13 cellular contexts compared by ENCODE assay signal in the genomic region with DNA sequence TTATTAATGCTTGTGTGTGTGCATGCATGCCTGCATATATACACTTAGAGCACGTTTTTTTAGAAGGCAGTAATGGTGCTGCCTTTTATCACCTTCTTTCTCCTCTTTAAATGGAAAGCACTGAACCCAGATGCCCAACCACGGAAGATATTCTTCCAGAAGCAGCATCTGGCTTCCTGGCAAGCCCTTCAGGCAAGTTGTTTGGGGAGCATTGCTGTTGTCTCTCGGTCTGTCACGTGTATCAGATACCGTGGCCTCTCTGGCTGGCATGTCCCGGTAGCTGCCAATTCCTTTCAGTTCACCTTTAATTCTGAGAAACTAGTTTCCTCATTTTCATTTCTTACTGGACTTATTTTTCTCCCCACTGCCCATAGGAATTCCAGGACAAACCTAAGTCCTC.
DNase-seq lines count a peak whose midpoint lies in the region; ATAC-seq, FAIRE-seq and TF ChIP-seq lines count a peak whose summit lies in the region.
"Had no signal": no experiment of that assay in that cellular context is flagged by ENCODE, and none has a peak within 500 bp of the region (broad histone marks: within the 10 kb centered on the region; RNA-seq: fewer than 3 reads in every experiment).

No MANE protein-coding gene starts in this region.

- H3K27me3 ChIP-seq in hepatocyte (no peaks in the 10 kb centered on the region), thoracic aorta (replicated peaks; ENCODE audit: insufficient read depth) (no peaks in the 10 kb centered on the region)

- no peak for TF ChIP-seq CTCF in WI38 (IDR thresholded peaks at IDR 0.05; ENCODE audit: low read depth, low read length)
- no peak for TF ChIP-seq CTCF in hepatocyte (IDR thresholded peaks at IDR 0.05; ENCODE audit: poor library complexity)
- TF ChIP-seq CTCF in thoracic aorta (IDR thresholded peaks at IDR 0.05), result no peak

- H3K9me2 ChIP-seq in hepatocyte (replicated peaks; ENCODE audit: insufficient read depth), result no peaks in the 10 kb centered on the region

- H3K4me1 ChIP-seq in hepatocyte (ENCODE audit: insufficient read depth), result no peaks in the 10 kb centered on the region
- peaks cover 9 to 38% of the 10 kb centered on the region in 2 donors for H3K4me1 ChIP-seq in thoracic aorta (ENCODE audit: control insufficient read depth in 1 of 2, low read depth in 2 of 2)

- H3K9me3 ChIP-seq in hepatocyte (ENCODE audit: low read depth) (no peaks in the 10 kb centered on the region), thoracic aorta (no peaks in the 10 kb centered on the region)

- ATAC-seq in thoracic aorta (ENCODE audit: insufficient number of reproducible peaks, low FRiP score, low read depth) (no peak), HG03095 (IDR thresholded peaks at IDR 0.05; ENCODE audit: unreplicated experiment) (no peak)
- ATAC-seq: stimulated activated naive CD8-positive, alpha-beta T cell treated with anti-CD3 and anti-CD28 coated beads, Interleukin-15, amount 100 ng/mL, for 72 hours had no signal

- H3K36me3 ChIP-seq in hepatocyte (replicated peaks; ENCODE audit: insufficient read depth, low read depth) (no peaks in the 10 kb centered on the region), thoracic aorta (no peaks in the 10 kb centered on the region)

- WGBS in hepatocyte (ENCODE audit: low lambda C conversion rate, missing lambda C conversion rate), result 57% methylated on average over 6 of the region's 6 CpGs

- no peak overlapping the region for H2AFZ ChIP-seq in hepatocyte

- FAIRE-seq in urothelium cell line (lab: Jason Lieb, UNC), result no peak
- FAIRE-seq: TTC549 had no signal

- H3K27ac ChIP-seq in hepatocyte, result peak overlapping the region; percentile 15
- peak overlapping the region; percentile 57 to 58 for H3K27ac ChIP-seq in thoracic aorta

- DNase-seq in HCEC 1CT (peak; percentile 5), hepatocyte (ENCODE audit: low spot score) (no peak), thoracic aorta (ENCODE audit: low spot score) (no peak), urothelium cell line (ENCODE audit: low spot score) (no peak), amniotic stem cell (lab: John Stamatoyannopoulos, UW) (no peak)
- DNase-seq: activated CD8-positive, alpha-beta memory T cell treated with anti-CD3 and anti-CD28 coated beads for 24 hours; activated naive CD4-positive, alpha-beta T cell; NCI-H1417; SHP77 treated with DMSO at 0.1 percent for 48 hours; stimulated activated naive CD8-positive, alpha-beta T cell treated with anti-CD3 and anti-CD28 coated beads, Interleukin-15, amount 100 ng/mL, for 72 hours had no signal

- H4K20me1 ChIP-seq in hepatocyte (ENCODE audit: insufficient read depth, poor library complexity, severe bottlenecking), result no peaks in the 10 kb centered on the region

- peak overlapping the region; percentile 63 for H3K4me2 ChIP-seq in hepatocyte

- H3K79me2 ChIP-seq in hepatocyte, result no peaks in the 10 kb centered on the region

- peak overlapping the region; percentile 18 for H3K4me3 ChIP-seq in WI38 (ENCODE audit: low read depth, low read length)
- no peak overlapping the region for H3K4me3 ChIP-seq in hepatocyte
- H3K4me3 ChIP-seq in thoracic aorta, result peak overlapping the region; percentile 60
